In the genomic region with DNA sequence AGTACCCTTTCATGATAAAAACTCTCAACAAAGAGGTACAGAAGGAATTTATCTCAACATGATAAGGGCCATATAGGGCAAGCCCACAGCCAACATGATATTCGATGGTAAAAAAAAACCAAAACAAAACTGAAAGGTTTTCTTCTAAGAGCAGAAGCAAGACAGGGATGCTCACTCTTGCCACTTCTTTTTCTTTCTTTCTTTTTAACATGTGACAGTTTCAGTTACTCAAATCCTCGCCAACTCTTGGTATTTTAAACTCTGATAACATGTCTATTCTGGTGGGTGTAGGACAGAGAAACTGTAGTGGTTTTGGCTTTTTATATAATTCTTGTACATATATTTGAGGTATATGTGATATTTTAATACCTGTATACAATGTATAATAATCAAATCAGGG, we compare ENCODE assay signal across 23 cellular contexts.
DNase-seq lines count a peak whose midpoint lies in the region; ATAC-seq and FAIRE-seq lines count a peak whose summit lies in the region.
"Had no signal": no experiment of that assay in that cellular context is flagged by ENCODE, and none has a peak within 500 bp of the region (broad histone marks: within the 10 kb centered on the region; RNA-seq: fewer than 3 reads in every experiment).

No MANE protein-coding gene starts in this region.

- H3K27ac Mint-ChIP-seq in activated naive CD4-positive, alpha-beta T cell treated with anti-CD3 and anti-CD28 coated beads for 36 hours = no peak overlapping the region
- H3K27ac Mint-ChIP-seq: CD4-positive, CD25-positive, alpha-beta regulatory T cell had no signal

- peaks cover 12% of the 10 kb centered on the region for H3K9me3 Mint-ChIP-seq in activated naive CD4-positive, alpha-beta T cell treated with anti-CD3 and anti-CD28 coated beads for 36 hours

- no peaks in the 10 kb centered on the region for H3K4me1 Mint-ChIP-seq in activated naive CD4-positive, alpha-beta T cell treated with anti-CD3 and anti-CD28 coated beads for 36 hours (ENCODE audit: low read depth)
- H3K4me1 Mint-ChIP-seq: CD4-positive, CD25-positive, alpha-beta regulatory T cell had no signal

- intact Hi-C loops in activated naive CD4-positive, alpha-beta T cell treated with anti-CD3 and anti-CD28 coated beads for 36 hours (cut with micrococcal nuclease) = no loop called here

- H3K36me3 Mint-ChIP-seq in activated naive CD4-positive, alpha-beta T cell treated with anti-CD3 and anti-CD28 coated beads for 36 hours (ENCODE audit: low read depth) = no peaks in the 10 kb centered on the region
- H3K36me3 Mint-ChIP-seq: CD4-positive, CD25-positive, alpha-beta regulatory T cell had no signal

- FAIRE-seq in GM19239 (lab: Jason Lieb, UNC) = no peak
- FAIRE-seq: HTR-8/SVneo, RCC 7860, TTC549 had no signal

- CTCF ChIA-PET in activated naive CD4-positive, alpha-beta T cell treated with anti-CD3 and anti-CD28 coated beads for 36 hours (lab: Charles Lee) = no interaction called here

- no peak overlapping the region for H3K4me3 Mint-ChIP-seq in activated naive CD4-positive, alpha-beta T cell treated with anti-CD3 and anti-CD28 coated beads for 36 hours
- H3K4me3 Mint-ChIP-seq: CD4-positive, CD25-positive, alpha-beta regulatory T cell had no signal

- no peak for DNase-seq in AG20443 (ENCODE audit: low spot score)
- no peak for DNase-seq in GM19239 (ENCODE audit: insufficient read length, low spot score)
- no peak for DNase-seq in activated naive CD4-positive, alpha-beta T cell treated with anti-CD3 and anti-CD28 coated beads for 36 hours
- DNase-seq: CD4-positive, CD25-positive, alpha-beta regulatory T cell; COR-L47; DMS 273 treated with DMSO at 0.1 percent for 48 hours; DMS79 treated with DMSO at 0.1 percent for 48 hours; KG1; NCI-H1092 treated with DMSO at 0.1 percent for 48 hours; NCI-H1436 treated with DMSO at 0.1 percent for 48 hours; NCI-H1930; NCI-H226; NCI-H510A treated with DMSO at 0.1 percent for 48 hours; NCI-H774; OCI-M1; T-helper 1 cell had no signal

- peak; percentile 90 for ATAC-seq in GM19351 (IDR thresholded peaks at IDR 0.05; ENCODE audit: unreplicated experiment)
- peak; percentile 44 for ATAC-seq in HG02852 (IDR thresholded peaks at IDR 0.05; ENCODE audit: unreplicated experiment)
- ATAC-seq in HG03439 (IDR thresholded peaks at IDR 0.05; ENCODE audit: unreplicated experiment) = peak; percentile 49
- no peak for ATAC-seq in GM18517 (IDR thresholded peaks at IDR 0.05; ENCODE audit: unreplicated experiment)

- H3K27me3 Mint-ChIP-seq in activated naive CD4-positive, alpha-beta T cell treated with anti-CD3 and anti-CD28 coated beads for 36 hours (ENCODE audit: low read depth) = no peaks in the 10 kb centered on the region
- H3K27me3 Mint-ChIP-seq: CD4-positive, CD25-positive, alpha-beta regulatory T cell had no signal
